24 cellular contexts compared by ENCODE assay signal in the genomic region with DNA sequence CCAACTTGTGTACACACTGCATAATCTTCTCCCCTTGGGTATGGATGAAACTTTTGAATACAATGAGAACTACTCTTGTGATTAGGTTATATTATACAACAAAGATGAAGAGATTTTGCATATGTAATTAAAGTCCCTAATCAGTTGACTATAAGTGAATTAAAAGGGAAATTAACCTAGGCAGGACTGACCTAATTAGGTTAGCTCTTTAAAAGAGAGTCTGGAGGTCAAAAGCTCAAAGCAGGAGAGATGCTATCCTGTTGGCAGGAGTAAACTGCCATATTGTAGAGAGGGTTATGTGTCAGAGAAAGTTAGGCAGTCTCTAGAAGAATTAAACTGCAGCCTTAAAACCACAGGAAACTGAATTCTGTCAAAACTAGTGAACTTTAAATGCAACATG. TPM values are rescaled to one million over a fixed set of nuclear protein-coding genes. Genes with fewer than 3 reads are reported as not detected.
"Had no signal": no experiment of that assay in that cellular context is flagged by ENCODE, and none has a peak within 500 bp of the region (broad histone marks: within the 10 kb centered on the region; RNA-seq: fewer than 3 reads in every experiment).

No MANE protein-coding gene starts in this region.

- H3K27ac ChIP-seq: colonic mucosa, epithelial cell of prostate, esophagus squamous epithelium, gastrocnemius medialis, heart right ventricle, left lung, lower lobe of right lung had no signal

- H3K27me3 ChIP-seq: colonic mucosa, esophagus squamous epithelium, gastrocnemius medialis, heart right ventricle, left lung had no signal

- H3K4me3 ChIP-seq: colonic mucosa, esophagus squamous epithelium, gastrocnemius medialis, heart right ventricle, left lung, lower lobe of right lung had no signal

- DNase-seq: colonic mucosa; cortex of kidney; effector CD8-positive, alpha-beta T cell; effector memory CD8-positive, alpha-beta T cell; endodermal cell; erythroblast; esophagus squamous epithelium; foreskin fibroblast; foreskin melanocyte; gastrocnemius medialis; glutamatergic neuron; head of caudate nucleus; heart right ventricle; hippocampal formation; left cardiac atrium; left lung; left ventricle myocardium superior; lower lobe of right lung; mesenchymal stem cell; midbrain; naive thymus-derived CD4-positive, alpha-beta T cell had no signal

- H3K36me3 ChIP-seq: colonic mucosa, esophagus squamous epithelium, gastrocnemius medialis had no signal

- H3K9me3 ChIP-seq: colonic mucosa, esophagus squamous epithelium, gastrocnemius medialis, left lung, lower lobe of right lung had no signal

- ATAC-seq: effector memory CD8-positive, alpha-beta T cell; esophagus mucosa; gastrocnemius medialis; heart right ventricle; left cardiac atrium; left lung; left ventricle myocardium superior; lower lobe of right lung; naive thymus-derived CD4-positive, alpha-beta T cell had no signal

- H3K4me1 ChIP-seq: colonic mucosa, esophagus squamous epithelium, gastrocnemius medialis, heart right ventricle, left lung, lower lobe of right lung had no signal

RNA-seq across cellular contexts. Expression of gene HGF, which starts 29.4 kb away (rescaled TPM):
- polyA plus RNA-seq: keratinocyte; naive thymus-derived CD4-positive, alpha-beta T cell had no signal
